In genomic region chr15:48877630-48878595, GRCh38 we compare ENCODE assay signal across 1 cellular context.
TF ChIP-seq lines count a peak whose summit lies in the region.

Gene EID1, plus strand, starts transcription at chr15:48878134. Its CDS starts 43 bp downstream, at chr15:48878177.

TF ChIP-seq in K562, 482 proteins besides CTCF, POLR2A, EP300 and RAD21 (continued from another document and continues in another):
- TF ChIP-seq, protein P1, sequence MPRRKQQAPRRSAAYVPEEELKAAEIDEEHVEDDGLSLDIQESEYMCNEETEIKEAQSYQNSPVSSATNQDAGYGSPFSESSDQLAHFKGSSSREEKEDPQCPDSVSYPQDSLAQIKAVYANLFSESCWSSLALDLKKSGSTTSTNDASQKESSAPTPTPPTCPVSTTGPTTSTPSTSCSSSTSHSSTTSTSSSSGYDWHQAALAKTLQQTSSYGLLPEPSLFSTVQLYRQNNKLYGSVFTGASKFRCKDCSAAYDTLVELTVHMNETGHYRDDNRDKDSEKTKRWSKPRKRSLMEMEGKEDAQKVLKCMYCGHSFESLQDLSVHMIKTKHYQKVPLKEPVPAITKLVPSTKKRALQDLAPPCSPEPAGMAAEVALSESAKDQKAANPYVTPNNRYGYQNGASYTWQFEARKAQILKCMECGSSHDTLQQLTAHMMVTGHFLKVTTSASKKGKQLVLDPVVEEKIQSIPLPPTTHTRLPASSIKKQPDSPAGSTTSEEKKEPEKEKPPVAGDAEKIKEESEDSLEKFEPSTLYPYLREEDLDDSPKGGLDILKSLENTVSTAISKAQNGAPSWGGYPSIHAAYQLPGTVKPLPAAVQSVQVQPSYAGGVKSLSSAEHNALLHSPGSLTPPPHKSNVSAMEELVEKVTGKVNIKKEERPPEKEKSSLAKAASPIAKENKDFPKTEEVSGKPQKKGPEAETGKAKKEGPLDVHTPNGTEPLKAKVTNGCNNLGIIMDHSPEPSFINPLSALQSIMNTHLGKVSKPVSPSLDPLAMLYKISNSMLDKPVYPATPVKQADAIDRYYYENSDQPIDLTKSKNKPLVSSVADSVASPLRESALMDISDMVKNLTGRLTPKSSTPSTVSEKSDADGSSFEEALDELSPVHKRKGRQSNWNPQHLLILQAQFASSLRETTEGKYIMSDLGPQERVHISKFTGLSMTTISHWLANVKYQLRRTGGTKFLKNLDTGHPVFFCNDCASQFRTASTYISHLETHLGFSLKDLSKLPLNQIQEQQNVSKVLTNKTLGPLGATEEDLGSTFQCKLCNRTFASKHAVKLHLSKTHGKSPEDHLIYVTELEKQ (CRISPR knock-in tag; IDR thresholded peaks at IDR 0.05) = no peak
- TF ChIP-seq NR3C1 (CRISPR knock-in tag; IDR thresholded peaks at IDR 0.05) (no peak), ZNF561 (CRISPR knock-in tag; conservative IDR thresholded peaks at IDR 0.05) (no peak), ZNF668 (CRISPR knock-in tag; IDR thresholded peaks at IDR 0.05) (0 out of 2 replicates have a peak, but pooled peaks have one; percentile 31), ZNF133 (CRISPR knock-in tag; IDR thresholded peaks at IDR 0.05) (no peak), ZKSCAN8 (CRISPR knock-in tag; IDR thresholded peaks at IDR 0.05) (no peak), THRAP3 (IDR thresholded peaks at IDR 0.05; ENCODE audit: borderline replicate concordance) (no peak), SRSF9 (IDR thresholded peaks at IDR 0.05; ENCODE audit: borderline replicate concordance, low read depth, low read length) (no peak), E2F1 (CRISPR knock-in tag; IDR thresholded peaks at IDR 0.05) (no peak; the same call in 1 of the 2 replicates), PBX2 (CRISPR knock-in tag; IDR thresholded peaks at IDR 0.05; ENCODE audit: low read depth) (no peak), PBX2 (tag; conservative IDR thresholded peaks at IDR 0.05; ENCODE audit: low read depth) (no peak), GTF3C2 (IDR thresholded peaks at IDR 0.05; ENCODE audit: borderline replicate concordance, extremely low read depth, insufficient read length) (no peak), DDX20 (tag; IDR thresholded peaks at IDR 0.05; ENCODE audit: low read depth) (no peak), CHD4 (IDR thresholded peaks at IDR 0.05; ENCODE audit: insufficient read depth, insufficient replicate concordance, low read depth, low read length, poor library complexity, severe bottlenecking) (no peak), U2AF2 (optimal IDR thresholded peaks at IDR 0.05; ENCODE audit: low read depth, low read length) (no peak), ZSCAN29 (IDR thresholded peaks at IDR 0.05) (no peak; the same call in 1 of the 2 replicates), MTF1 (CRISPR knock-in tag; IDR thresholded peaks at IDR 0.05; ENCODE audit: borderline replicate concordance) (no peak), ZNF12 (CRISPR knock-in tag; IDR thresholded peaks at IDR 0.05) (no peak; the same call in 1 of the 2 replicates), FOXM1 (IDR thresholded peaks at IDR 0.05; ENCODE audit: low read depth) (peak; percentile 17; the same call in 1 of the 2 replicates), FOXM1 (CRISPR knock-in tag; IDR thresholded peaks at IDR 0.05; ENCODE audit: low read depth) (no peak), TAL1 (IDR thresholded peaks at IDR 0.05) (no peak), BRCA1 (IDR thresholded peaks at IDR 0.05) (no peak), BRCA1 (CRISPR knock-in tag; IDR thresholded peaks at IDR 0.05) (no peak), HDAC6 (IDR thresholded peaks at IDR 0.05; ENCODE audit: low read depth, low read length) (no peak), ZNF644 (tag; IDR thresholded peaks at IDR 0.05; ENCODE audit: low read depth) (no peak), ZNF764 (CRISPR knock-in tag; IDR thresholded peaks at IDR 0.05; ENCODE audit: low read depth) (no peak), ZNF511 (CRISPR knock-in tag; IDR thresholded peaks at IDR 0.05) (no peak; the same call in 1 of the 2 replicates), PML (IDR thresholded peaks at IDR 0.05; ENCODE audit: low read length) (peak; percentile 63; the same call in 1 of the 2 replicates), PTBP1 (IDR thresholded peaks at IDR 0.05; ENCODE audit: low read depth, low read length) (no peak), GABPB1 (CRISPR knock-in tag; IDR thresholded peaks at IDR 0.05) (peak; percentile 68), NRF1 (conservative IDR thresholded peaks at IDR 0.05 in 1 of 2, IDR thresholded peaks at IDR 0.05 in 1 of 2) (peak; percentile 99), SPI1 (IDR thresholded peaks at IDR 0.05; ENCODE audit: borderline replicate concordance, low read depth, low read length) (0 out of 2 replicates have a peak, but pooled peaks have one; percentile 23), TEAD1 (CRISPR knock-in tag; IDR thresholded peaks at IDR 0.05) (0 out of 4 replicates have a peak, but pooled peaks of 1 of the 2 experiments have one; percentile 73), KLF16 (IDR thresholded peaks at IDR 0.05) (no peak), ZNF253 (CRISPR knock-in tag; conservative IDR thresholded peaks at IDR 0.05) (no peak), SREBF1 (IDR thresholded peaks at IDR 0.05; ENCODE audit: borderline replicate concordance, low read depth, low read length) (no peak), SLC30A9 (CRISPR knock-in tag; IDR thresholded peaks at IDR 0.05) (no peak), NFATC3 (IDR thresholded peaks at IDR 0.05) (0 out of 2 replicates have a peak, but pooled peaks have one; percentile 65), POLR2G (IDR thresholded peaks at IDR 0.05; ENCODE audit: low read depth, low read length) (peak; percentile 85), MAZ (CRISPR knock-in tag; conservative IDR thresholded peaks at IDR 0.05 in 1 of 2, IDR thresholded peaks at IDR 0.05 in 1 of 2) (peak; percentile 65 to 79; a peak in 3 of 4 replicates), MAFF (IDR thresholded peaks at IDR 0.05; ENCODE audit: low read length) (no peak), GTF2A2 (tag; IDR thresholded peaks at IDR 0.05) (no peak), ZNF143 (CRISPR knock-in tag; IDR thresholded peaks at IDR 0.05) (no peak), SIN3B (IDR thresholded peaks at IDR 0.05; ENCODE audit: low read depth) (no peak), TAF7 (tag; IDR thresholded peaks at IDR 0.05) (peak; percentile 35; the same call in 1 of the 2 replicates), PURB (CRISPR knock-in tag; IDR thresholded peaks at IDR 0.05; ENCODE audit: low read depth) (no peak)
- TF ChIP-seq, protein P2, sequence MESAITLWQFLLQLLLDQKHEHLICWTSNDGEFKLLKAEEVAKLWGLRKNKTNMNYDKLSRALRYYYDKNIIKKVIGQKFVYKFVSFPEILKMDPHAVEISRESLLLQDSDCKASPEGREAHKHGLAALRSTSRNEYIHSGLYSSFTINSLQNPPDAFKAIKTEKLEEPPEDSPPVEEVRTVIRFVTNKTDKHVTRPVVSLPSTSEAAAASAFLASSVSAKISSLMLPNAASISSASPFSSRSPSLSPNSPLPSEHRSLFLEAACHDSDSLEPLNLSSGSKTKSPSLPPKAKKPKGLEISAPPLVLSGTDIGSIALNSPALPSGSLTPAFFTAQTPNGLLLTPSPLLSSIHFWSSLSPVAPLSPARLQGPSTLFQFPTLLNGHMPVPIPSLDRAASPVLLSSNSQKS (CRISPR knock-in tag; IDR thresholded peaks at IDR 0.05) = no peak
- TF ChIP-seq, protein P3, sequence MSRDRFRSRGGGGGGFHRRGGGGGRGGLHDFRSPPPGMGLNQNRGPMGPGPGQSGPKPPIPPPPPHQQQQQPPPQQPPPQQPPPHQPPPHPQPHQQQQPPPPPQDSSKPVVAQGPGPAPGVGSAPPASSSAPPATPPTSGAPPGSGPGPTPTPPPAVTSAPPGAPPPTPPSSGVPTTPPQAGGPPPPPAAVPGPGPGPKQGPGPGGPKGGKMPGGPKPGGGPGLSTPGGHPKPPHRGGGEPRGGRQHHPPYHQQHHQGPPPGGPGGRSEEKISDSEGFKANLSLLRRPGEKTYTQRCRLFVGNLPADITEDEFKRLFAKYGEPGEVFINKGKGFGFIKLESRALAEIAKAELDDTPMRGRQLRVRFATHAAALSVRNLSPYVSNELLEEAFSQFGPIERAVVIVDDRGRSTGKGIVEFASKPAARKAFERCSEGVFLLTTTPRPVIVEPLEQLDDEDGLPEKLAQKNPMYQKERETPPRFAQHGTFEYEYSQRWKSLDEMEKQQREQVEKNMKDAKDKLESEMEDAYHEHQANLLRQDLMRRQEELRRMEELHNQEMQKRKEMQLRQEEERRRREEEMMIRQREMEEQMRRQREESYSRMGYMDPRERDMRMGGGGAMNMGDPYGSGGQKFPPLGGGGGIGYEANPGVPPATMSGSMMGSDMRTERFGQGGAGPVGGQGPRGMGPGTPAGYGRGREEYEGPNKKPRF (IDR thresholded peaks at IDR 0.05; ENCODE audit: low read depth, low read length) = no peak
- TF ChIP-seq, protein P4, sequence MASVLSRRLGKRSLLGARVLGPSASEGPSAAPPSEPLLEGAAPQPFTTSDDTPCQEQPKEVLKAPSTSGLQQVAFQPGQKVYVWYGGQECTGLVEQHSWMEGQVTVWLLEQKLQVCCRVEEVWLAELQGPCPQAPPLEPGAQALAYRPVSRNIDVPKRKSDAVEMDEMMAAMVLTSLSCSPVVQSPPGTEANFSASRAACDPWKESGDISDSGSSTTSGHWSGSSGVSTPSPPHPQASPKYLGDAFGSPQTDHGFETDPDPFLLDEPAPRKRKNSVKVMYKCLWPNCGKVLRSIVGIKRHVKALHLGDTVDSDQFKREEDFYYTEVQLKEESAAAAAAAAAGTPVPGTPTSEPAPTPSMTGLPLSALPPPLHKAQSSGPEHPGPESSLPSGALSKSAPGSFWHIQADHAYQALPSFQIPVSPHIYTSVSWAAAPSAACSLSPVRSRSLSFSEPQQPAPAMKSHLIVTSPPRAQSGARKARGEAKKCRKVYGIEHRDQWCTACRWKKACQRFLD (CRISPR knock-in tag; IDR thresholded peaks at IDR 0.05) = no peak
- TF ChIP-seq, protein P5, sequence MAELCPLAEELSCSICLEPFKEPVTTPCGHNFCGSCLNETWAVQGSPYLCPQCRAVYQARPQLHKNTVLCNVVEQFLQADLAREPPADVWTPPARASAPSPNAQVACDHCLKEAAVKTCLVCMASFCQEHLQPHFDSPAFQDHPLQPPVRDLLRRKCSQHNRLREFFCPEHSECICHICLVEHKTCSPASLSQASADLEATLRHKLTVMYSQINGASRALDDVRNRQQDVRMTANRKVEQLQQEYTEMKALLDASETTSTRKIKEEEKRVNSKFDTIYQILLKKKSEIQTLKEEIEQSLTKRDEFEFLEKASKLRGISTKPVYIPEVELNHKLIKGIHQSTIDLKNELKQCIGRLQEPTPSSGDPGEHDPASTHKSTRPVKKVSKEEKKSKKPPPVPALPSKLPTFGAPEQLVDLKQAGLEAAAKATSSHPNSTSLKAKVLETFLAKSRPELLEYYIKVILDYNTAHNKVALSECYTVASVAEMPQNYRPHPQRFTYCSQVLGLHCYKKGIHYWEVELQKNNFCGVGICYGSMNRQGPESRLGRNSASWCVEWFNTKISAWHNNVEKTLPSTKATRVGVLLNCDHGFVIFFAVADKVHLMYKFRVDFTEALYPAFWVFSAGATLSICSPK (IDR thresholded peaks at IDR 0.05; ENCODE audit: borderline replicate concordance) = no peak
- TF ChIP-seq, protein P6, sequence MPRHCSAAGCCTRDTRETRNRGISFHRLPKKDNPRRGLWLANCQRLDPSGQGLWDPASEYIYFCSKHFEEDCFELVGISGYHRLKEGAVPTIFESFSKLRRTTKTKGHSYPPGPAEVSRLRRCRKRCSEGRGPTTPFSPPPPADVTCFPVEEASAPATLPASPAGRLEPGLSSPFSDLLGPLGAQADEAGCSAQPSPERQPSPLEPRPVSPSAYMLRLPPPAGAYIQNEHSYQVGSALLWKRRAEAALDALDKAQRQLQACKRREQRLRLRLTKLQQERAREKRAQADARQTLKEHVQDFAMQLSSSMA (CRISPR knock-in tag; IDR thresholded peaks at IDR 0.05) = peak; percentile 72; the same call in 1 of the 2 replicates
